Comparison of ENCODE assay signal across 3 cellular contexts in the genomic region with DNA sequence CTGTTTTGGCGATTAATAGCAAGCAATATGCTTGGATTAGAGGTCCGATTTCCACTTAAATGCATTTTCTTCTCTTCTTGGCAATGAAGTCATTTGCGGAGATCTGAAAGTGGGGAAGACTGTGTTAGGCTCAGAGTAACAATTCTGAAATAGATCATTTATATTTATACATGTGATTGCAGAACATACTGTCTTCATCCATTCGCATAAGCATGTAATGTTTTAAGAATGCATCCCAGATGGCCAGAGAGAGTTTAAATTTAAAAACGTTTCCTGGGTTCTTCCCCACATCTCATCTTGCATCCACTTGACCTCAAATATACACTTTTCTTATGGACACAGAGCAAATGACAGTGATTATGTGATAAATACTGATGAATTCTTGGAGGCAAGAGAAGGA.
TF ChIP-seq lines count a peak whose summit lies in the region.

No MANE protein-coding gene starts in this region.

TF ChIP-seq in liver, 16 proteins besides CTCF, POLR2A, EP300 and RAD21:
- TF ChIP-seq FOXA1 (IDR thresholded peaks at IDR 0.05) = no peak

TF ChIP-seq in HepG2, 621 proteins besides CTCF, POLR2A, EP300 and RAD21:
- TF ChIP-seq ZNF713 (CRISPR knock-in tag; IDR thresholded peaks at IDR 0.05) = no peak
- TF ChIP-seq ZNF549 (CRISPR knock-in tag; IDR thresholded peaks at IDR 0.05) = no peak
- TF ChIP-seq ZNF251 (CRISPR knock-in tag; IDR thresholded peaks at IDR 0.05) = no peak
- TF ChIP-seq YEATS4 (CRISPR knock-in tag; IDR thresholded peaks at IDR 0.05; ENCODE audit: borderline replicate concordance) = no peak
- TF ChIP-seq, protein P1, sequence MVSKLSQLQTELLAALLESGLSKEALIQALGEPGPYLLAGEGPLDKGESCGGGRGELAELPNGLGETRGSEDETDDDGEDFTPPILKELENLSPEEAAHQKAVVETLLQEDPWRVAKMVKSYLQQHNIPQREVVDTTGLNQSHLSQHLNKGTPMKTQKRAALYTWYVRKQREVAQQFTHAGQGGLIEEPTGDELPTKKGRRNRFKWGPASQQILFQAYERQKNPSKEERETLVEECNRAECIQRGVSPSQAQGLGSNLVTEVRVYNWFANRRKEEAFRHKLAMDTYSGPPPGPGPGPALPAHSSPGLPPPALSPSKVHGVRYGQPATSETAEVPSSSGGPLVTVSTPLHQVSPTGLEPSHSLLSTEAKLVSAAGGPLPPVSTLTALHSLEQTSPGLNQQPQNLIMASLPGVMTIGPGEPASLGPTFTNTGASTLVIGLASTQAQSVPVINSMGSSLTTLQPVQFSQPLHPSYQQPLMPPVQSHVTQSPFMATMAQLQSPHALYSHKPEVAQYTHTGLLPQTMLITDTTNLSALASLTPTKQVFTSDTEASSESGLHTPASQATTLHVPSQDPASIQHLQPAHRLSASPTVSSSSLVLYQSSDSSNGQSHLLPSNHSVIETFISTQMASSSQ (IDR thresholded peaks at IDR 0.05; ENCODE audit: low read depth) = no peak
- TF ChIP-seq, protein P1 (CRISPR knock-in tag; IDR thresholded peaks at IDR 0.05; ENCODE audit: borderline replicate concordance) = no peak
- TF ChIP-seq MYPOP (CRISPR knock-in tag; IDR thresholded peaks at IDR 0.05) = no peak

TF ChIP-seq in GM12878, 131 proteins besides CTCF, POLR2A, EP300 and RAD21:
- TF ChIP-seq CHD2 (IDR thresholded peaks at IDR 0.05; ENCODE audit: borderline replicate concordance, low read depth, low read length) (no peak), JUND (IDR thresholded peaks at IDR 0.05; ENCODE audit: low read depth, low read length) (no peak), PML (IDR thresholded peaks at IDR 0.05; ENCODE audit: low read length) (no peak), BCL3 (IDR thresholded peaks at IDR 0.05; ENCODE audit: borderline replicate concordance, insufficient read depth, low read depth, low read length, poor library complexity, severe bottlenecking) (peak; percentile 86)
- TF ChIP-seq, protein P2, sequence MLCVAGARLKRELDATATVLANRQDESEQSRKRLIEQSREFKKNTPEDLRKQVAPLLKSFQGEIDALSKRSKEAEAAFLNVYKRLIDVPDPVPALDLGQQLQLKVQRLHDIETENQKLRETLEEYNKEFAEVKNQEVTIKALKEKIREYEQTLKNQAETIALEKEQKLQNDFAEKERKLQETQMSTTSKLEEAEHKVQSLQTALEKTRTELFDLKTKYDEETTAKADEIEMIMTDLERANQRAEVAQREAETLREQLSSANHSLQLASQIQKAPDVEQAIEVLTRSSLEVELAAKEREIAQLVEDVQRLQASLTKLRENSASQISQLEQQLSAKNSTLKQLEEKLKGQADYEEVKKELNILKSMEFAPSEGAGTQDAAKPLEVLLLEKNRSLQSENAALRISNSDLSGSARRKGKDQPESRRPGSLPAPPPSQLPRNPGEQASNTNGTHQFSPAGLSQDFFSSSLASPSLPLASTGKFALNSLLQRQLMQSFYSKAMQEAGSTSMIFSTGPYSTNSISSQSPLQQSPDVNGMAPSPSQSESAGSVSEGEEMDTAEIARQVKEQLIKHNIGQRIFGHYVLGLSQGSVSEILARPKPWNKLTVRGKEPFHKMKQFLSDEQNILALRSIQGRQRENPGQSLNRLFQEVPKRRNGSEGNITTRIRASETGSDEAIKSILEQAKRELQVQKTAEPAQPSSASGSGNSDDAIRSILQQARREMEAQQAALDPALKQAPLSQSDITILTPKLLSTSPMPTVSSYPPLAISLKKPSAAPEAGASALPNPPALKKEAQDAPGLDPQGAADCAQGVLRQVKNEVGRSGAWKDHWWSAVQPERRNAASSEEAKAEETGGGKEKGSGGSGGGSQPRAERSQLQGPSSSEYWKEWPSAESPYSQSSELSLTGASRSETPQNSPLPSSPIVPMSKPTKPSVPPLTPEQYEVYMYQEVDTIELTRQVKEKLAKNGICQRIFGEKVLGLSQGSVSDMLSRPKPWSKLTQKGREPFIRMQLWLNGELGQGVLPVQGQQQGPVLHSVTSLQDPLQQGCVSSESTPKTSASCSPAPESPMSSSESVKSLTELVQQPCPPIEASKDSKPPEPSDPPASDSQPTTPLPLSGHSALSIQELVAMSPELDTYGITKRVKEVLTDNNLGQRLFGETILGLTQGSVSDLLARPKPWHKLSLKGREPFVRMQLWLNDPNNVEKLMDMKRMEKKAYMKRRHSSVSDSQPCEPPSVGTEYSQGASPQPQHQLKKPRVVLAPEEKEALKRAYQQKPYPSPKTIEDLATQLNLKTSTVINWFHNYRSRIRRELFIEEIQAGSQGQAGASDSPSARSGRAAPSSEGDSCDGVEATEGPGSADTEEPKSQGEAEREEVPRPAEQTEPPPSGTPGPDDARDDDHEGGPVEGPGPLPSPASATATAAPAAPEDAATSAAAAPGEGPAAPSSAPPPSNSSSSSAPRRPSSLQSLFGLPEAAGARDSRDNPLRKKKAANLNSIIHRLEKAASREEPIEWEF (IDR thresholded peaks at IDR 0.05; ENCODE audit: insufficient replicate concordance, low read depth, low read length) = no peak
- TF ChIP-seq, protein P3, sequence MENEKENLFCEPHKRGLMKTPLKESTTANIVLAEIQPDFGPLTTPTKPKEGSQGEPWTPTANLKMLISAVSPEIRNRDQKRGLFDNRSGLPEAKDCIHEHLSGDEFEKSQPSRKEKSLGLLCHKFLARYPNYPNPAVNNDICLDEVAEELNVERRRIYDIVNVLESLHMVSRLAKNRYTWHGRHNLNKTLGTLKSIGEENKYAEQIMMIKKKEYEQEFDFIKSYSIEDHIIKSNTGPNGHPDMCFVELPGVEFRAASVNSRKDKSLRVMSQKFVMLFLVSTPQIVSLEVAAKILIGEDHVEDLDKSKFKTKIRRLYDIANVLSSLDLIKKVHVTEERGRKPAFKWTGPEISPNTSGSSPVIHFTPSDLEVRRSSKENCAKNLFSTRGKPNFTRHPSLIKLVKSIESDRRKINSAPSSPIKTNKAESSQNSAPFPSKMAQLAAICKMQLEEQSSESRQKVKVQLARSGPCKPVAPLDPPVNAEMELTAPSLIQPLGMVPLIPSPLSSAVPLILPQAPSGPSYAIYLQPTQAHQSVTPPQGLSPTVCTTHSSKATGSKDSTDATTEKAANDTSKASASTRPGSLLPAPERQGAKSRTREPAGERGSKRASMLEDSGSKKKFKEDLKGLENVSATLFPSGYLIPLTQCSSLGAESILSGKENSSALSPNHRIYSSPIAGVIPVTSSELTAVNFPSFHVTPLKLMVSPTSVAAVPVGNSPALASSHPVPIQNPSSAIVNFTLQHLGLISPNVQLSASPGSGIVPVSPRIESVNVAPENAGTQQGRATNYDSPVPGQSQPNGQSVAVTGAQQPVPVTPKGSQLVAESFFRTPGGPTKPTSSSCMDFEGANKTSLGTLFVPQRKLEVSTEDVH (IDR thresholded peaks at IDR 0.05; ENCODE audit: low read depth, partially characterized antibody) = no peak
- TF ChIP-seq, protein P4, sequence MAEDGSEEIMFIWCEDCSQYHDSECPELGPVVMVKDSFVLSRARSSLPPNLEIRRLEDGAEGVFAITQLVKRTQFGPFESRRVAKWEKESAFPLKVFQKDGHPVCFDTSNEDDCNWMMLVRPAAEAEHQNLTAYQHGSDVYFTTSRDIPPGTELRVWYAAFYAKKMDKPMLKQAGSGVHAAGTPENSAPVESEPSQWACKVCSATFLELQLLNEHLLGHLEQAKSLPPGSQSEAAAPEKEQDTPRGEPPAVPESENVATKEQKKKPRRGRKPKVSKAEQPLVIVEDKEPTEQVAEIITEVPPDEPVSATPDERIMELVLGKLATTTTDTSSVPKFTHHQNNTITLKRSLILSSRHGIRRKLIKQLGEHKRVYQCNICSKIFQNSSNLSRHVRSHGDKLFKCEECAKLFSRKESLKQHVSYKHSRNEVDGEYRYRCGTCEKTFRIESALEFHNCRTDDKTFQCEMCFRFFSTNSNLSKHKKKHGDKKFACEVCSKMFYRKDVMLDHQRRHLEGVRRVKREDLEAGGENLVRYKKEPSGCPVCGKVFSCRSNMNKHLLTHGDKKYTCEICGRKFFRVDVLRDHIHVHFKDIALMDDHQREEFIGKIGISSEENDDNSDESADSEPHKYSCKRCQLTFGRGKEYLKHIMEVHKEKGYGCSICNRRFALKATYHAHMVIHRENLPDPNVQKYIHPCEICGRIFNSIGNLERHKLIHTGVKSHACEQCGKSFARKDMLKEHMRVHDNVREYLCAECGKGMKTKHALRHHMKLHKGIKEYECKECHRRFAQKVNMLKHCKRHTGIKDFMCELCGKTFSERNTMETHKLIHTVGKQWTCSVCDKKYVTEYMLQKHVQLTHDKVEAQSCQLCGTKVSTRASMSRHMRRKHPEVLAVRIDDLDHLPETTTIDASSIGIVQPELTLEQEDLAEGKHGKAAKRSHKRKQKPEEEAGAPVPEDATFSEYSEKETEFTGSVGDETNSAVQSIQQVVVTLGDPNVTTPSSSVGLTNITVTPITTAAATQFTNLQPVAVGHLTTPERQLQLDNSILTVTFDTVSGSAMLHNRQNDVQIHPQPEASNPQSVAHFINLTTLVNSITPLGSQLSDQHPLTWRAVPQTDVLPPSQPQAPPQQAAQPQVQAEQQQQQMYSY (CRISPR knock-in tag; IDR thresholded peaks at IDR 0.05) = no peak
